Comparison of ENCODE assay signal across 1 cellular context in genomic region chr3:4979401-4980228, GRCh38.
TF ChIP-seq lines count a peak whose summit lies in the region.

Gene BHLHE40, plus strand, starts transcription at chr3:4979437. Its CDS starts 282 bp downstream, at chr3:4979719.

TF ChIP-seq in K562, 482 proteins besides CTCF, POLR2A, EP300 and RAD21 (continued from another document and continues in another):
- TF ChIP-seq ZBTB40 (IDR thresholded peaks at IDR 0.05) (peak; percentile 54), ZBTB40 (CRISPR knock-in tag; IDR thresholded peaks at IDR 0.05) (no peak), NFXL1 (CRISPR knock-in tag; IDR thresholded peaks at IDR 0.05) (no peak), DMBX1 (CRISPR knock-in tag; IDR thresholded peaks at IDR 0.05; ENCODE audit: borderline replicate concordance) (no peak), CBX2 (IDR thresholded peaks at IDR 0.05; ENCODE audit: insufficient read depth, low read length, poor library complexity, severe bottlenecking) (no peak), ZKSCAN8 (CRISPR knock-in tag; IDR thresholded peaks at IDR 0.05) (no peak), ATF1 (CRISPR knock-in tag; IDR thresholded peaks at IDR 0.05) (no peak), ATF1 (tag; IDR thresholded peaks at IDR 0.05) (no peak), ETV6 (IDR thresholded peaks at IDR 0.05; ENCODE audit: borderline replicate concordance in 1 of 2, low read depth in 2 of 2, low read length in 1 of 2) (no peak), ETV6 (CRISPR knock-in tag; IDR thresholded peaks at IDR 0.05; ENCODE audit: borderline replicate concordance) (no peak), DDX20 (tag; IDR thresholded peaks at IDR 0.05; ENCODE audit: low read depth) (no peak), KLF1 (tag; IDR thresholded peaks at IDR 0.05) (no peak), ZBTB33 (CRISPR knock-in tag; IDR thresholded peaks at IDR 0.05) (no peak), ZKSCAN3 (CRISPR knock-in tag; IDR thresholded peaks at IDR 0.05) (no peak), ZNF24 (IDR thresholded peaks at IDR 0.05) (no peak), ZNF384 (IDR thresholded peaks at IDR 0.05; ENCODE audit: low read depth, low read length) (no peak), ZNF311 (CRISPR knock-in tag; IDR thresholded peaks at IDR 0.05) (no peak), SP1 (CRISPR knock-in tag; IDR thresholded peaks at IDR 0.05) (0 out of 2 replicates have a peak, but pooled peaks have one; percentile 20), MTA3 (IDR thresholded peaks at IDR 0.05; ENCODE audit: borderline replicate concordance) (peak; percentile 78; the same call in 1 of the 2 replicates), ZNF133 (CRISPR knock-in tag; IDR thresholded peaks at IDR 0.05) (no peak), HIVEP1 (CRISPR knock-in tag; IDR thresholded peaks at IDR 0.05) (no peak), STAT5A (IDR thresholded peaks at IDR 0.05; ENCODE audit: borderline replicate concordance, low read length) (no peak), RNF2 (IDR thresholded peaks at IDR 0.05) (no peak), MEF2A (IDR thresholded peaks at IDR 0.05; ENCODE audit: control insufficient read depth, low read depth, low read length) (no peak), POU5F1 (IDR thresholded peaks at IDR 0.05; ENCODE audit: borderline replicate concordance, low read depth, low read length, partially characterized antibody) (no peak), KLF6 (CRISPR knock-in tag; IDR thresholded peaks at IDR 0.05; ENCODE audit: borderline replicate concordance) (no peak), SMC3 (conservative IDR thresholded peaks at IDR 0.05; ENCODE audit: insufficient read depth, low read depth, low read length) (no peak), CEBPB (tag; IDR thresholded peaks at IDR 0.05) (no peak), CUX1 (CRISPR knock-in tag; IDR thresholded peaks at IDR 0.05) (no peak), CHCHD3 (CRISPR knock-in tag; IDR thresholded peaks at IDR 0.05) (no peak), PKNOX1 (IDR thresholded peaks at IDR 0.05) (no peak), TAF15 (IDR thresholded peaks at IDR 0.05; ENCODE audit: low read depth, low read length) (no peak), ASH1L (IDR thresholded peaks at IDR 0.05; ENCODE audit: borderline replicate concordance, low read depth, partially characterized antibody) (no peak), SMARCE1 (IDR thresholded peaks at IDR 0.05) (no peak), PTRF (tag; IDR thresholded peaks at IDR 0.05) (no peak), NCOA1 (IDR thresholded peaks at IDR 0.05; ENCODE audit: low read depth) (peak; percentile 40)
- TF ChIP-seq, protein P1, sequence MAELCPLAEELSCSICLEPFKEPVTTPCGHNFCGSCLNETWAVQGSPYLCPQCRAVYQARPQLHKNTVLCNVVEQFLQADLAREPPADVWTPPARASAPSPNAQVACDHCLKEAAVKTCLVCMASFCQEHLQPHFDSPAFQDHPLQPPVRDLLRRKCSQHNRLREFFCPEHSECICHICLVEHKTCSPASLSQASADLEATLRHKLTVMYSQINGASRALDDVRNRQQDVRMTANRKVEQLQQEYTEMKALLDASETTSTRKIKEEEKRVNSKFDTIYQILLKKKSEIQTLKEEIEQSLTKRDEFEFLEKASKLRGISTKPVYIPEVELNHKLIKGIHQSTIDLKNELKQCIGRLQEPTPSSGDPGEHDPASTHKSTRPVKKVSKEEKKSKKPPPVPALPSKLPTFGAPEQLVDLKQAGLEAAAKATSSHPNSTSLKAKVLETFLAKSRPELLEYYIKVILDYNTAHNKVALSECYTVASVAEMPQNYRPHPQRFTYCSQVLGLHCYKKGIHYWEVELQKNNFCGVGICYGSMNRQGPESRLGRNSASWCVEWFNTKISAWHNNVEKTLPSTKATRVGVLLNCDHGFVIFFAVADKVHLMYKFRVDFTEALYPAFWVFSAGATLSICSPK (IDR thresholded peaks at IDR 0.05; ENCODE audit: borderline replicate concordance), result no peak
- TF ChIP-seq, protein P2, sequence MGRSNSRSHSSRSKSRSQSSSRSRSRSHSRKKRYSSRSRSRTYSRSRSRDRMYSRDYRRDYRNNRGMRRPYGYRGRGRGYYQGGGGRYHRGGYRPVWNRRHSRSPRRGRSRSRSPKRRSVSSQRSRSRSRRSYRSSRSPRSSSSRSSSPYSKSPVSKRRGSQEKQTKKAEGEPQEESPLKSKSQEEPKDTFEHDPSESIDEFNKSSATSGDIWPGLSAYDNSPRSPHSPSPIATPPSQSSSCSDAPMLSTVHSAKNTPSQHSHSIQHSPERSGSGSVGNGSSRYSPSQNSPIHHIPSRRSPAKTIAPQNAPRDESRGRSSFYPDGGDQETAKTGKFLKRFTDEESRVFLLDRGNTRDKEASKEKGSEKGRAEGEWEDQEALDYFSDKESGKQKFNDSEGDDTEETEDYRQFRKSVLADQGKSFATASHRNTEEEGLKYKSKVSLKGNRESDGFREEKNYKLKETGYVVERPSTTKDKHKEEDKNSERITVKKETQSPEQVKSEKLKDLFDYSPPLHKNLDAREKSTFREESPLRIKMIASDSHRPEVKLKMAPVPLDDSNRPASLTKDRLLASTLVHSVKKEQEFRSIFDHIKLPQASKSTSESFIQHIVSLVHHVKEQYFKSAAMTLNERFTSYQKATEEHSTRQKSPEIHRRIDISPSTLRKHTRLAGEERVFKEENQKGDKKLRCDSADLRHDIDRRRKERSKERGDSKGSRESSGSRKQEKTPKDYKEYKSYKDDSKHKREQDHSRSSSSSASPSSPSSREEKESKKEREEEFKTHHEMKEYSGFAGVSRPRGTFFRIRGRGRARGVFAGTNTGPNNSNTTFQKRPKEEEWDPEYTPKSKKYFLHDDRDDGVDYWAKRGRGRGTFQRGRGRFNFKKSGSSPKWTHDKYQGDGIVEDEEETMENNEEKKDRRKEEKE (IDR thresholded peaks at IDR 0.05; ENCODE audit: borderline replicate concordance in 1 of 2, control insufficient read depth in 1 of 2, low read depth in 2 of 2, low read length in 1 of 2), result no peak
